In the genomic region with DNA sequence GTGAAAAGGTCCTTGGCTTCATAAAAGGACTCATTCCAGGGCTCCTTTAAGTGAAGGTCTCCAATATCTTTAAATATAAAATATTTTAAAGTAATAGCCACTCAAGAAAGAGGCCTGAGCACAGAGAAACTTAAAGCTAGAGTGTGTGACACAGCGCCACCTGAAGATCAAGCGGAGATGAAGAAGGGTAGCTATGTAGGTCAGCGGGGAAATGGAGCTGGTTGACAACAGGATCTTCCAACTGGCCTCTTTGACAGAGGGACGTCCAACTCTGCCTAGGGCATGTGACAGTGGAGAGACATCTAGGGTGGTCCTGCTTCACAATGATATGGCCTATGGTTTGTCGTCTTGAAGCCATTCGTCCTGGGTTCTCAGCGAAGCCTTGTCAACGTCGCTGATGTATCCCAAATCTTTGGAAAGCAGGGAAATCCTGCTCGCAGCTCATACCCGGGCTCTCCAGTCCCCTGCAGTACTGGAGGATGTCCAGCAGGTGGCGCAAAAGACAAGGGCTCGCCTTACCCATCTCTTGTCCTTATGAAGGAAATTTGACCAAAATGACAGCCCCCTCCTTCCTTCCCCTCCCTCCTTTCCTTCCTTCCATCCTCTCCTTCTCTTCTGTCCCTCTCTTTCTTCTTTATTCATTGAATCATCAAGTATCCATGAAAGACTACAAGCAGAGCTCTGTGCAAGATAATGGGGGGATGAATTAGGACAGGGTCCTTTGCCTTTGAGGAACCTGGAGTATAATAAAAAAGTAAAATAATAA, we compare ENCODE assay signal across 9 cellular contexts. TPM values are rescaled to one million over a fixed set of nuclear protein-coding genes. Genes with fewer than 3 reads are reported as not detected.
DNase-seq lines count a peak whose midpoint lies in the region; ATAC-seq and TF ChIP-seq lines count a peak whose summit lies in the region.
"Had no signal": no experiment of that assay in that cellular context is flagged by ENCODE, and none has a peak within 500 bp of the region (broad histone marks: within the 10 kb centered on the region; RNA-seq: fewer than 3 reads in every experiment).

No MANE protein-coding gene starts in this region.

- no peaks in the 10 kb centered on the region for H3K4me1 Mint-ChIP-seq in activated naive CD4-positive, alpha-beta T cell treated with anti-CD3 and anti-CD28 coated beads, Interleukin-2, amount 10 ng/mL, durations not matched to agents 7 days and 5 days

- H3K27me3 Mint-ChIP-seq in activated naive CD4-positive, alpha-beta T cell treated with anti-CD3 and anti-CD28 coated beads, Interleukin-2, amount 10 ng/mL, durations not matched to agents 7 days and 5 days: peaks cover 17% of the 10 kb centered on the region

- no peak overlapping the region for H3K27ac ChIP-seq in HUES48 (ENCODE audit: low read depth, low read length)
- H3K27ac ChIP-seq in vagina: no peak overlapping the region
- H3K27ac ChIP-seq: epithelial cell of prostate had no signal

- no peaks in the 10 kb centered on the region for H3K9me3 ChIP-seq in ES-I3 (ENCODE audit: control insufficient read depth, insufficient read depth, low read length)
- H3K9me3 ChIP-seq in HUES48 (ENCODE audit: control insufficient read depth, insufficient read depth, low read length): no peaks in the 10 kb centered on the region
- no peaks in the 10 kb centered on the region for H3K9me3 ChIP-seq in vagina

- H3K36me3 ChIP-seq in ES-I3 (ENCODE audit: insufficient read depth, low read length) (no peaks in the 10 kb centered on the region), HUES48 (ENCODE audit: control insufficient read depth, insufficient read depth, low read length) (no peaks in the 10 kb centered on the region), vagina (no peaks in the 10 kb centered on the region)

- no peaks in the 10 kb centered on the region for H3K27me3 ChIP-seq in HUES48 (ENCODE audit: control insufficient read depth, insufficient read depth, low read length)
- H3K27me3 ChIP-seq in vagina: no peaks in the 10 kb centered on the region

- no peak overlapping the region for H3K4me3 Mint-ChIP-seq in activated naive CD4-positive, alpha-beta T cell treated with anti-CD3 and anti-CD28 coated beads, Interleukin-2, amount 10 ng/mL, durations not matched to agents 7 days and 5 days

- H3K4me3 ChIP-seq in HUES48 (ENCODE audit: low read depth, low read length) (peak overlapping the region; percentile 51), vagina (no peak overlapping the region)

- CTCF ChIA-PET in activated naive CD4-positive, alpha-beta T cell treated with anti-CD3 and anti-CD28 coated beads, Interleukin-2, amount 10 ng/mL, durations not matched to agents 7 days and 5 days (lab: Charles Lee): interaction anchor here (0.6 to 8.9 kb wide), 33 partner anchors 9 to 704 kb away, joined by 3 to 196 read pairs (median 4); a partner anchor contains a TSS

- peak overlapping the region; percentile 24; the same call in 1 of the 2 replicates for H3K9ac ChIP-seq in ES-I3 (ENCODE audit: low read depth, low read length)
- H3K9ac ChIP-seq in HUES48 (ENCODE audit: low read depth, low read length): no peak overlapping the region

- TF ChIP-seq POLR2A in vagina (IDR thresholded peaks at IDR 0.05): no peak

- no peak for ATAC-seq in GM21360 (IDR thresholded peaks at IDR 0.05; ENCODE audit: unreplicated experiment)

- H3K9me3 Mint-ChIP-seq in activated naive CD4-positive, alpha-beta T cell treated with anti-CD3 and anti-CD28 coated beads, Interleukin-2, amount 10 ng/mL, durations not matched to agents 7 days and 5 days: no peaks in the 10 kb centered on the region

- DNase-seq in SK-N-DZ (ENCODE audit: low spot score) (peak; percentile 79), head of caudate nucleus (peak; percentile 28 to 91 (median 83)), pons (ENCODE audit: low spot score) (peak; percentile 66), vagina (ENCODE audit: extremely low spot score in 2 of 2) (no peak)
- peak; percentile 72 for DNase-seq in activated naive CD4-positive, alpha-beta T cell treated with anti-CD3 and anti-CD28 coated beads, Interleukin-2, amount 10 ng/mL, durations not matched to agents 7 days and 5 days

- no peaks in the 10 kb centered on the region for H3K4me1 ChIP-seq in ES-I3 (ENCODE audit: insufficient read depth, low read length)
- H3K4me1 ChIP-seq in HUES48 (ENCODE audit: control insufficient read depth, insufficient read depth, low read length): no peaks in the 10 kb centered on the region
- no peaks in the 10 kb centered on the region for H3K4me1 ChIP-seq in vagina

- no peak overlapping the region for H3K27ac Mint-ChIP-seq in activated naive CD4-positive, alpha-beta T cell treated with anti-CD3 and anti-CD28 coated beads, Interleukin-2, amount 10 ng/mL, durations not matched to agents 7 days and 5 days

- H3K36me3 Mint-ChIP-seq in activated naive CD4-positive, alpha-beta T cell treated with anti-CD3 and anti-CD28 coated beads, Interleukin-2, amount 10 ng/mL, durations not matched to agents 7 days and 5 days: no peaks in the 10 kb centered on the region

- TF ChIP-seq CTCF in vagina (IDR thresholded peaks at IDR 0.05): peak; percentile 85 to 98 (median 91)

- intact Hi-C loops in head of caudate nucleus (cut with DNase I) (loop anchor here (5.0 kb wide), 2 partner anchors 120 to 700 kb away; no protein-coding TSS in a partner anchor), vagina (cut with DNase I) (loop anchor here (10.0 kb wide), 1 partner anchor 122 kb away; no protein-coding TSS in a partner anchor)

RNA-seq across cellular contexts. Expression of a gene that starts 59.6 kb away (rescaled TPM):
- 1.0 and 1.5 TPM in 2 replicates for polyA plus RNA-seq in SK-N-DZ (2014; cell fraction: cytosol; rRNA removed)
- polyA plus RNA-seq in SK-N-DZ (2014; cell fraction: nucleus; rRNA removed): 1.7 and 2.6 TPM in 2 replicates
- total RNA-seq in vagina: 9.6 TPM

Comparison
In these comparisons a context has a peak if more than half of its experiments do, and no peak if none do; other contexts are left out.
1. DNase-seq: peak in SK-N-DZ (single experiment), activated naive CD4-positive, alpha-beta T cell treated with anti-CD3 and anti-CD28 coated beads, Interleukin-2, amount 10 ng/mL, durations not matched to agents 7 days and 5 days (single experiment), head of caudate nucleus (42 of 42) and pons (single experiment); none in vagina (0 of 2).